In the genomic region with DNA sequence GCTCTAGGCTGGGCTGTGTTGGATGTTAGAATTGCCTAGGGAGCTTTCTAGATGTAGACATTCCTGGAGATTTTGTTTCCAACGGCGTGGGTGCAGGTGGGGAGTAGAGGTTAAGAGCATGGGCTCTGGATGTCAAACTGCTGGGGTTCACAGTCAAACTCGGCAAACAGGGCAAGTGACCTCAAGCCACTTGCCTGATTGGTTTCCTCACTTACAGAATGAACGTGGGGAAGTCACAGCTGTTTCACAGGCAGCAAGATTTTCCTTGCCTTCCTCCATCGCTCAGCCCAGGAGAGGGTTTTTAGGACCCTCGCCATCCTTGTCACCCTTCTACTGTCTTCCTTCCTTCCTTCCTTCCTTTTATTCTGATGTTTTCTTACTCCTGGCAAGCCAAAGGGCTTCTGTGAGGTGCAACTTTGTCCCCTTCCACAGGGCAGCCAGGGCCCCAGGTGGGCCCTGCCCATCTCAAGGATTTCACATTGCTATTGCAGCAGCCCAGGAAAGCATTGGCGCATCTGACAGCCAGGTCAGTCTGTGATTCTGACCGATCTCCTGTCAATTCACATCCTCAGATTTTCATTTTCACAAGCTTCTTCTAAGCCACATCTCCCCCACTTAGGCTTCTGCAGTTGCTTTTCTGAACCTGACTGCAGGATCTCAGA, we compare ENCODE assay signal across 18 cellular contexts. TPM values are rescaled to one million over a fixed set of nuclear protein-coding genes. Genes with fewer than 3 reads are reported as not detected.
DNase-seq lines count a peak whose midpoint lies in the region; ATAC-seq, FAIRE-seq and TF ChIP-seq lines count a peak whose summit lies in the region.
"Had no signal": no experiment of that assay in that cellular context is flagged by ENCODE, and none has a peak within 500 bp of the region (broad histone marks: within the 10 kb centered on the region; RNA-seq: fewer than 3 reads in every experiment).

No MANE protein-coding gene starts in this region.

- POLR2A ChIA-PET in CD4-positive, alpha-beta memory T cell (lab: Charles Lee; ENCODE audit: partially characterized antibody), result interaction anchor here (0.9 to 8.4 kb wide), 5 partner anchors 20 to 126 kb away, joined by 3 to 116 read pairs (median 6); no protein-coding TSS in a partner anchor
- POLR2A ChIA-PET in activated CD8-positive, alpha-beta T cell treated with anti-CD3 and anti-CD28 coated beads for 36 hours (lab: Charles Lee), result no interaction called here

- H3K27ac Mint-ChIP-seq in CD4-positive, alpha-beta memory T cell, result peak overlapping the region; percentile 59 to 92 (median 85)
- H3K27ac Mint-ChIP-seq in astrocyte (ENCODE audit: unreplicated experiment) (peak overlapping the region; percentile 59), memory B cell (peak overlapping the region; percentile 2)
- H3K27ac Mint-ChIP-seq in activated CD8-positive, alpha-beta T cell treated with anti-CD3 and anti-CD28 coated beads for 36 hours, result no peak overlapping the region
- H3K27ac Mint-ChIP-seq: activated CD4-positive, alpha-beta memory T cell treated with anti-CD3 and anti-CD28 coated beads, Interleukin-2, amount 10 ng/mL, durations not matched to agents 7 days and 5 days; stimulated activated naive B cell treated with anti-CD40 and anti-IgM and Interleukin-4, amounts not matched to agents 10 μg/mL and 1 μg/mL and 100 μg/mL, for 72 hours had no signal

- H3F3A ChIP-seq in smooth muscle cell (ENCODE audit: low read depth), result no peaks in the 10 kb centered on the region

- no peaks in the 10 kb centered on the region for H3K9me3 ChIP-seq in CD4-positive, alpha-beta memory T cell (ENCODE audit: control insufficient read depth in 1 of 2, low read length in 2 of 2)
- H3K9me3 ChIP-seq in astrocyte (ENCODE audit: insufficient read depth, low read depth, low read length) (no peaks in the 10 kb centered on the region), smooth muscle cell (replicated peaks; ENCODE audit: low read depth) (no peaks in the 10 kb centered on the region)
- H3K9me3 ChIP-seq: HAP-1, right lobe of liver had no signal

- peak overlapping the region in 6 of 8 donors; percentile 4 to 61 (median 36) for H3K4me3 Mint-ChIP-seq in CD4-positive, alpha-beta memory T cell
- no peak overlapping the region for H3K4me3 Mint-ChIP-seq in astrocyte (ENCODE audit: unreplicated experiment)
- H3K4me3 Mint-ChIP-seq in memory B cell, result no peak overlapping the region
- H3K4me3 Mint-ChIP-seq in activated CD8-positive, alpha-beta T cell treated with anti-CD3 and anti-CD28 coated beads for 36 hours, result no peak overlapping the region
- H3K4me3 Mint-ChIP-seq: activated CD4-positive, alpha-beta memory T cell treated with anti-CD3 and anti-CD28 coated beads, Interleukin-2, amount 10 ng/mL, durations not matched to agents 7 days and 5 days; stimulated activated naive B cell treated with anti-CD40 and anti-IgM and Interleukin-4, amounts not matched to agents 10 μg/mL and 1 μg/mL and 100 μg/mL, for 72 hours had no signal

- ATAC-seq in memory B cell (ENCODE audit: low read depth) (no peak), HG03108 (IDR thresholded peaks at IDR 0.05; ENCODE audit: unreplicated experiment) (no peak), esophagus mucosa (no peak)
- ATAC-seq in activated CD8-positive, alpha-beta T cell treated with anti-CD3 and anti-CD28 coated beads for 36 hours, result no peak
- ATAC-seq: stimulated activated naive B cell treated with anti-CD40 and anti-IgM and Interleukin-4, amounts not matched to agents 10 μg/mL and 1 μg/mL and 100 μg/mL, for 72 hours had no signal

- H3K36me3 ChIP-seq in CD4-positive, alpha-beta memory T cell (ENCODE audit: insufficient read depth, low read length), result no peaks in the 10 kb centered on the region
- H3K36me3 ChIP-seq in astrocyte (ENCODE audit: insufficient read depth, low read length) (no peaks in the 10 kb centered on the region), smooth muscle cell (ENCODE audit: low read depth) (no peaks in the 10 kb centered on the region)
- H3K36me3 ChIP-seq: brain microvascular endothelial cell, HAP-1, right lobe of liver had no signal

- H3K4me2 ChIP-seq in astrocyte (ENCODE audit: low read length) (no peak overlapping the region), smooth muscle cell (no peak overlapping the region)

- no peaks in the 10 kb centered on the region for H3K27me3 Mint-ChIP-seq in CD4-positive, alpha-beta memory T cell
- no peaks in the 10 kb centered on the region for H3K27me3 Mint-ChIP-seq in astrocyte (ENCODE audit: low read depth, unreplicated experiment)
- peaks cover 9% of the 10 kb centered on the region for H3K27me3 Mint-ChIP-seq in memory B cell
- H3K27me3 Mint-ChIP-seq in activated CD8-positive, alpha-beta T cell treated with anti-CD3 and anti-CD28 coated beads for 36 hours, result peaks cover 21% of the 10 kb centered on the region

- intact Hi-C loops in CD4-positive, alpha-beta memory T cell (cut with micrococcal nuclease), result loop anchor here (5.0 to 10.0 kb wide), 2 partner anchors 32 to 150 kb away; a partner anchor contains a TSS
- intact Hi-C loops in activated CD8-positive, alpha-beta T cell treated with anti-CD3 and anti-CD28 coated beads for 36 hours (cut with micrococcal nuclease), result loop anchor here (5.0 kb wide), 1 partner anchor 102 kb away; no protein-coding TSS in a partner anchor

- H3K9me3 Mint-ChIP-seq in CD4-positive, alpha-beta memory T cell, result peaks cover 0 to 3% (median 0%) of the 10 kb centered on the region in 8 donors
- H3K9me3 Mint-ChIP-seq in astrocyte (ENCODE audit: unreplicated experiment), result no peaks in the 10 kb centered on the region
- no peaks in the 10 kb centered on the region for H3K9me3 Mint-ChIP-seq in memory B cell
- H3K9me3 Mint-ChIP-seq in activated CD8-positive, alpha-beta T cell treated with anti-CD3 and anti-CD28 coated beads for 36 hours, result no peaks in the 10 kb centered on the region
- H3K9me3 Mint-ChIP-seq: activated CD4-positive, alpha-beta memory T cell treated with anti-CD3 and anti-CD28 coated beads, Interleukin-2, amount 10 ng/mL, durations not matched to agents 7 days and 5 days; stimulated activated naive B cell treated with anti-CD40 and anti-IgM and Interleukin-4, amounts not matched to agents 10 μg/mL and 1 μg/mL and 100 μg/mL, for 72 hours had no signal

- TF ChIP-seq CTCF in astrocyte (IDR thresholded peaks at IDR 0.05; ENCODE audit: insufficient read depth, low read depth, low read length) (no peak), smooth muscle cell (IDR thresholded peaks at IDR 0.05; ENCODE audit: borderline replicate concordance, insufficient read depth, poor library complexity, severe bottlenecking) (no peak)
- no peak for TF ChIP-seq CTCF in activated CD8-positive, alpha-beta T cell treated with anti-CD3 and anti-CD28 coated beads for 36 hours (IDR thresholded peaks at IDR 0.05)

- CTCF ChIA-PET in CD4-positive, alpha-beta memory T cell (lab: Charles Lee; ENCODE audit: partially characterized antibody), result interaction anchor here (0.8 to 11.5 kb wide), 8 partner anchors 15 to 127 kb away, joined by 3 to 241 read pairs (median 5); no protein-coding TSS in a partner anchor
- CTCF ChIA-PET in activated CD8-positive, alpha-beta T cell treated with anti-CD3 and anti-CD28 coated beads for 36 hours (lab: Charles Lee), result interaction anchor here (1.2 to 4.8 kb wide), 3 partner anchors 103 to 127 kb away, joined by 4 to 39 read pairs (median 38); no protein-coding TSS in a partner anchor

- H3K36me3 Mint-ChIP-seq in CD4-positive, alpha-beta memory T cell, result peaks cover 0 to 2% of the 10 kb centered on the region in 2 donors
- H3K36me3 Mint-ChIP-seq in astrocyte (ENCODE audit: low read depth, unreplicated experiment) (peaks cover 5% of the 10 kb centered on the region), memory B cell (no peaks in the 10 kb centered on the region)
- H3K36me3 Mint-ChIP-seq in activated CD8-positive, alpha-beta T cell treated with anti-CD3 and anti-CD28 coated beads for 36 hours (ENCODE audit: low read depth), result no peaks in the 10 kb centered on the region
- H3K36me3 Mint-ChIP-seq: stimulated activated naive B cell treated with anti-CD40 and anti-IgM and Interleukin-4, amounts not matched to agents 10 μg/mL and 1 μg/mL and 100 μg/mL, for 72 hours had no signal

- peak; percentile 13 for FAIRE-seq in astrocyte (lab: Jason Lieb, UNC)
- FAIRE-seq: keratinocyte, TTC549 had no signal

- H3K27ac ChIP-seq in CD4-positive, alpha-beta memory T cell (ENCODE audit: low read depth, low read length), result no peak overlapping the region
- H3K27ac ChIP-seq in astrocyte (ENCODE audit: low read depth, low read length) (no peak overlapping the region), smooth muscle cell (ENCODE audit: low read depth) (peak overlapping the region; percentile 82)
- H3K27ac ChIP-seq: brain microvascular endothelial cell, right lobe of liver had no signal

- H3K4me1 ChIP-seq in CD4-positive, alpha-beta memory T cell (ENCODE audit: insufficient read depth, low read length), result peaks cover 75% of the 10 kb centered on the region
- peaks cover 38% of the 10 kb centered on the region for H3K4me1 ChIP-seq in astrocyte (ENCODE audit: insufficient read depth, low read length)
- no peaks in the 10 kb centered on the region for H3K4me1 ChIP-seq in smooth muscle cell (ENCODE audit: low read depth)

- WGBS in smooth muscle cell (ENCODE audit: low lambda C conversion rate), result 59% methylated on average over 8 of the region's 8 CpGs

- no peak overlapping the region for H3K4me3 ChIP-seq in CD4-positive, alpha-beta memory T cell (ENCODE audit: low read length in 2 of 2)
- H3K4me3 ChIP-seq in astrocyte (ENCODE audit: insufficient read depth, low read depth, low read length) (no peak overlapping the region), smooth muscle cell (no peak overlapping the region)
- H3K4me3 ChIP-seq: HAP-1, right lobe of liver had no signal

- H4K20me1 ChIP-seq in astrocyte (ENCODE audit: insufficient read depth, low read length), result no peaks in the 10 kb centered on the region
- no peaks in the 10 kb centered on the region for H4K20me1 ChIP-seq in smooth muscle cell (ENCODE audit: low read depth)

- H3K4me1 Mint-ChIP-seq in CD4-positive, alpha-beta memory T cell, result peaks cover 44 to 83% (median 62%) of the 10 kb centered on the region in 4 donors
- H3K4me1 Mint-ChIP-seq in astrocyte (ENCODE audit: low read depth, unreplicated experiment), result peaks cover 24% of the 10 kb centered on the region
- peaks cover 20% of the 10 kb centered on the region for H3K4me1 Mint-ChIP-seq in memory B cell
- peaks cover 22% of the 10 kb centered on the region for H3K4me1 Mint-ChIP-seq in activated CD8-positive, alpha-beta T cell treated with anti-CD3 and anti-CD28 coated beads for 36 hours (ENCODE audit: low read depth)

- H3K79me2 ChIP-seq in astrocyte (ENCODE audit: insufficient read depth, low read length) (no peaks in the 10 kb centered on the region), smooth muscle cell (ENCODE audit: low read depth) (no peaks in the 10 kb centered on the region)

- DNase-seq in CD4-positive, alpha-beta memory T cell, result no peak
- DNase-seq in astrocyte (ENCODE audit: low read depth), result no peak
- DNase-seq in memory B cell (ENCODE audit: low spot score in 2 of 2), result no peak
- no peak for DNase-seq in smooth muscle cell (lab: John Stamatoyannopoulos, UW; ENCODE audit: unreplicated experiment)
- DNase-seq in activated CD8-positive, alpha-beta T cell treated with anti-CD3 and anti-CD28 coated beads for 36 hours, result no peak
- no peak for DNase-seq in activated T-cell treated with anti-CD3 and anti-CD28 coated beads, Interleukin-2, amount 50 U/mL, for 1 hour
- DNase-seq: activated CD4-positive, alpha-beta memory T cell treated with anti-CD3 and anti-CD28 coated beads, Interleukin-2, amount 10 ng/mL, durations not matched to agents 7 days and 5 days; activated naive CD4-positive, alpha-beta T cell treated with Interleukin-2 at 50 U/mL for 16 hours; AML-193; NCI-H1105 treated with DMSO at 0.1 percent for 48 hours; right lobe of liver; stimulated activated naive B cell treated with anti-CD40 and anti-IgM and Interleukin-4, amounts not matched to agents 10 μg/mL and 1 μg/mL and 100 μg/mL, for 72 hours had no signal

- no peaks in the 10 kb centered on the region for H3K27me3 ChIP-seq in CD4-positive, alpha-beta memory T cell (ENCODE audit: insufficient read depth, low read length)
- H3K27me3 ChIP-seq in astrocyte (ENCODE audit: insufficient read depth, low read length), result no peaks in the 10 kb centered on the region
- H3K27me3 ChIP-seq in smooth muscle cell (ENCODE audit: low read depth), result no peaks in the 10 kb centered on the region
- H3K27me3 ChIP-seq: right lobe of liver had no signal

- H3K9ac ChIP-seq in astrocyte (ENCODE audit: low read length) (no peak overlapping the region), smooth muscle cell (ENCODE audit: low read depth) (no peak overlapping the region)

- H2AFZ ChIP-seq in astrocyte (ENCODE audit: low read depth, low read length) (no peak overlapping the region), smooth muscle cell (ENCODE audit: low read depth) (no peak overlapping the region)

RNA-seq across cellular contexts. Expression of a gene that starts 7.0 kb away (rescaled TPM):
- 1 to 10 TPM; 7.8 to 8.4 TPM for total RNA-seq in CD4-positive, alpha-beta memory T cell
- polyA plus RNA-seq in CD4-positive, alpha-beta memory T cell, result under 1 TPM in 1 of 2 donors, not detected in 1; 0.20 TPM
- total RNA-seq in astrocyte, result 13.2 and 16.1 TPM in 2 replicates
- 2.7 and 3.6 TPM in 2 replicates for total RNA-seq in smooth muscle cell
- 3.1 and 4.0 TPM in 2 replicates for polyA plus RNA-seq in smooth muscle cell
- under 1 TPM; 0.18 to 0.31 TPM for total RNA-seq in activated CD8-positive, alpha-beta T cell treated with anti-CD3 and anti-CD28 coated beads for 36 hours
- total RNA-seq in esophagus mucosa, result 0.20 TPM

RNA-seq across cellular contexts. Expression of a gene that starts 56.9 kb away (rescaled TPM):
- 10 to 100 TPM; 13.3 to 13.5 TPM for total RNA-seq in CD4-positive, alpha-beta memory T cell
- polyA plus RNA-seq in CD4-positive, alpha-beta memory T cell, result 10 to 100 TPM; 29.3 to 34.1 TPM
- 7.9 and 8.7 TPM in 2 replicates for total RNA-seq in astrocyte
- total RNA-seq in smooth muscle cell, result 15.9 and 18.9 TPM in 2 replicates
- 51.7 and 65.2 TPM in 2 replicates for polyA plus RNA-seq in smooth muscle cell
- total RNA-seq in activated CD8-positive, alpha-beta T cell treated with anti-CD3 and anti-CD28 coated beads for 36 hours, result 1 to 10 TPM; 5.0 to 6.4 TPM
- total RNA-seq in esophagus mucosa, result 7.1 TPM

Comparison
In these comparisons a context has a peak if more than half of its experiments do, and no peak if none do; other contexts are left out.
1. H3K4me3 Mint-ChIP-seq: peak in CD4-positive, alpha-beta memory T cell (6 of 8); none in astrocyte (single experiment), memory B cell (single experiment) and activated CD8-positive, alpha-beta T cell treated with anti-CD3 and anti-CD28 coated beads for 36 hours (single experiment).